ENCODE assay signal across 19 cellular contexts in genomic region chr11:121376135-121376534, GRCh38.
"Had no signal": no experiment of that assay in that cellular context is flagged by ENCODE, and none has a peak within 500 bp of the region (broad histone marks: within the 10 kb centered on the region; RNA-seq: fewer than 3 reads in every experiment).

No MANE protein-coding gene starts in this region.

- DNase-seq: activated naive CD4-positive, alpha-beta T cell treated with Interleukin-2 at 50 U/mL for 16 hours; dermis blood vessel endothelial cell; effector memory CD8-positive, alpha-beta T cell; foreskin keratinocyte; glutamatergic neuron; kidney glomerular epithelial cell; left ventricle myocardium superior; occipital lobe; stimulated activated CD4-positive, alpha-beta T cell treated with anti-CD3 and anti-CD28 coated beads, Interleukin-15, amount 100 ng/mL, for 24 hours; stimulated activated CD4-positive, alpha-beta T cell treated with anti-CD3 and anti-CD28 coated beads, Interleukin-4, amount 100 ng/mL, for 1 hour; stimulated activated naive B cell treated with anti-CD40 and anti-IgM and Interleukin-4, amounts not matched to agents 10 μg/mL and 1 μg/mL and 100 μg/mL, for 72 hours; thyroid gland; uterus had no signal

- H3K27me3 ChIP-seq: ascending aorta, breast epithelium, thyroid gland, uterus had no signal

- H3K9me3 Mint-ChIP-seq: activated T-helper 17 cell treated with anti-CD3 and anti-CD28 coated beads, Interleukin-2, amount 50 U/mL, for 72 hours; effector memory CD8-positive, alpha-beta T cell; nephron had no signal

- ATAC-seq: activated CD4-positive, CD25-positive, alpha-beta regulatory T cell treated with anti-CD3 and anti-CD28 coated beads, Interleukin-2, amount 50 U/mL, for 24 hours; activated T-helper 17 cell treated with anti-CD3 and anti-CD28 coated beads, Interleukin-2, amount 50 U/mL, for 72 hours; effector memory CD8-positive, alpha-beta T cell; foreskin keratinocyte; left ventricle myocardium superior; stimulated activated naive B cell treated with anti-CD40 and anti-IgM and Interleukin-4, amounts not matched to agents 10 μg/mL and 1 μg/mL and 100 μg/mL, for 72 hours had no signal

- H3K36me3 ChIP-seq: ascending aorta, breast epithelium, thyroid gland, uterus had no signal

- H3K36me3 Mint-ChIP-seq: stimulated activated naive B cell treated with anti-CD40 and anti-IgM and Interleukin-4, amounts not matched to agents 10 μg/mL and 1 μg/mL and 100 μg/mL, for 72 hours had no signal

- H3K4me3 ChIP-seq: ascending aorta, breast epithelium, skin epidermis, thyroid gland, uterus had no signal

- H3K4me3 Mint-ChIP-seq: activated T-helper 17 cell treated with anti-CD3 and anti-CD28 coated beads, Interleukin-2, amount 50 U/mL, for 72 hours; effector memory CD8-positive, alpha-beta T cell; nephron; stimulated activated naive B cell treated with anti-CD40 and anti-IgM and Interleukin-4, amounts not matched to agents 10 μg/mL and 1 μg/mL and 100 μg/mL, for 72 hours had no signal

- H3K27ac ChIP-seq: ascending aorta, breast epithelium, foreskin keratinocyte, thyroid gland, uterus had no signal

- H3K4me1 ChIP-seq: ascending aorta, breast epithelium, foreskin keratinocyte, thyroid gland, uterus had no signal

- H3K27me3 Mint-ChIP-seq: activated T-helper 17 cell treated with anti-CD3 and anti-CD28 coated beads, Interleukin-2, amount 50 U/mL, for 72 hours; effector memory CD8-positive, alpha-beta T cell; stimulated activated naive B cell treated with anti-CD40 and anti-IgM and Interleukin-4, amounts not matched to agents 10 μg/mL and 1 μg/mL and 100 μg/mL, for 72 hours had no signal

- H3K27ac Mint-ChIP-seq: activated T-helper 17 cell treated with anti-CD3 and anti-CD28 coated beads, Interleukin-2, amount 50 U/mL, for 72 hours; effector memory CD8-positive, alpha-beta T cell; nephron; stimulated activated naive B cell treated with anti-CD40 and anti-IgM and Interleukin-4, amounts not matched to agents 10 μg/mL and 1 μg/mL and 100 μg/mL, for 72 hours had no signal

- H3K9me3 ChIP-seq: ascending aorta, breast epithelium, thyroid gland, uterus had no signal
